13 cellular contexts compared by ENCODE assay signal in the genomic region with DNA sequence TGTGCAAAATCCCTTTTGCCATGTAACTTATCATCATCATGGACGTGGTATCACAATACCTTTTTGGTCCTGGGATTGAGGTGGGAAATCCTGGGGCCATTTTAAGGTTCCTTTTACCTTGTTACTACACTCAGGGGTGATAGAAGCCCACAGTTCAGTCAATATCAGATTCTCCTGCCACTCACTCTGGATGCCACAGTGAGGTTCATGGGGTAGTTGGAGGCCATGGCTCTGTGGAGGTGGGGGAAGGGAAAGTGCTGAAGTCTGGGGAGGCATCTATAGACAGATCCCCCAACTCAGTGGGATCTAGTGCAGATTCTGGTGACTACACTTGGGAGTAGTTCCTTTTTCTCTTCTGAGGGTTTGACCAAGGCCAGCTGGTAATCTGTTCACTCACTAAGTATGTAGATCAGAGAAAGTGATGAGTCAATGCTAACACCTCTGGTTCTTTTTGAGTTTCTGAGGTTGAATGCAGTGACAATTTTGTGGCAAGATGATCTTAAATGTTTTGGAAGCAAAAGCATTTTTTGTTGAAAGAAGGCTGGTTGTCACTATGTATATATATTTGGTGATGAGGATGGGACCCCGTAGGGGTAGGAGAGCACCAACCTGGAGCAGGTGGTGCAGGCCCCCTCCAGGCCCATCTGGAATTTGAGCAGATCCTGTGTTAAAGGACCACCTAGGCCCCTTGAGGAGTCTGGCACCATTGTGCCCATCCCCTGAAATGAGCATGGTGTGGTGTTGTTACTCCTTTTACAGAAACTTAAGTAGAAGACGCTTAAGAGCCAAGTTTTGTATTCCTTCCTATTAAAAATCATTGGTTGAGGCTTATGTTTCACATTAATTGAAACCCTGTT. TPM values are rescaled to one million over a fixed set of nuclear protein-coding genes. Genes with fewer than 3 reads are reported as not detected.
A peak's percentile ranks its signal among the peaks of the same experiment; 100 is the strongest.
DNase-seq lines count a peak whose midpoint lies in the region; ATAC-seq, FAIRE-seq and TF ChIP-seq lines count a peak whose summit lies in the region.
"Had no signal": no experiment of that assay in that cellular context is flagged by ENCODE, and none has a peak within 500 bp of the region (broad histone marks: within the 10 kb centered on the region; RNA-seq: fewer than 3 reads in every experiment).

No MANE protein-coding gene starts in this region.

- no peak overlapping the region for H3K27ac ChIP-seq in BLaER1 treated with 17β-estradiol and CSF1 and Interleukin-3, amounts not matched to agents 10 nM and 100 nM
- H3K27ac ChIP-seq: parathyroid adenoma had no signal

- no peaks in the 10 kb centered on the region for H3K36me3 Mint-ChIP-seq in activated B cell treated with CpG ODN at 0.5 μM for 24 hours (ENCODE audit: low read depth)

- peaks cover 0 to 11% (median 0%) of the 10 kb centered on the region in 11 experiments; a peak in 1 of 22 replicates for H3K27me3 ChIP-seq in BLaER1 treated with 17β-estradiol and CSF1 and Interleukin-3, amounts not matched to agents 10 nM and 100 nM

- no peak overlapping the region for H3K9ac ChIP-seq in BLaER1 treated with 17β-estradiol and CSF1 and Interleukin-3, amounts not matched to agents 10 nM and 100 nM
- H3K9ac ChIP-seq: parathyroid adenoma had no signal

- no peak for DNase-seq in activated B cell treated with CpG ODN at 0.5 μM for 24 hours
- no peak for DNase-seq in GM12892 (ENCODE audit: insufficient read length)
- DNase-seq in hippocampal formation (lab: John Stamatoyannopoulos, UW), result no peak
- DNase-seq in HuH-7.5 (ENCODE audit: low spot score), result no peak
- DNase-seq: GF-D8, mesenchymal stem cell, NCI-H1105 treated with DMSO at 0.1 percent for 48 hours had no signal

- TF ChIP-seq CTCF in activated B cell treated with CpG ODN at 0.5 μM for 24 hours (IDR thresholded peaks at IDR 0.05), result no peak

- H3K9me3 ChIP-seq in BLaER1 treated with 17β-estradiol and CSF1 and Interleukin-3, amounts not matched to agents 10 nM and 100 nM (replicated peaks in 1 of 11), result peaks cover 0 to 32% (median 21%) of the 10 kb centered on the region in 11 experiments; a peak in 18 of 22 replicates

- H3K9me3 Mint-ChIP-seq in activated B cell treated with CpG ODN at 0.5 μM for 24 hours, result peaks cover 10% of the 10 kb centered on the region

- POLR2A ChIA-PET in activated B cell treated with CpG ODN at 0.5 μM for 24 hours (lab: Charles Lee), result no interaction called here

- no peak overlapping the region for H3K4me3 ChIP-seq in BLaER1 treated with 17β-estradiol and CSF1 and Interleukin-3, amounts not matched to agents 10 nM and 100 nM

- H4K20me1 ChIP-seq in BLaER1 treated with 17β-estradiol and CSF1 and Interleukin-3, amounts not matched to agents 10 nM and 100 nM, result no peaks in the 10 kb centered on the region

- FAIRE-seq in GM12892 (lab: Jason Lieb, UNC), result no peak
- FAIRE-seq: endothelial cell of umbilical vein had no signal

- intact Hi-C loops in activated B cell treated with CpG ODN at 0.5 μM for 24 hours (cut with micrococcal nuclease), result no loop called here

- CTCF ChIA-PET in activated B cell treated with CpG ODN at 0.5 μM for 24 hours (lab: Charles Lee), result no interaction called here

- H3K4me3 Mint-ChIP-seq in activated B cell treated with CpG ODN at 0.5 μM for 24 hours, result no peak overlapping the region

- ATAC-seq in GM18909 (IDR thresholded peaks at IDR 0.05; ENCODE audit: poor library complexity, unreplicated experiment) (peak; percentile 59), HG03045 (IDR thresholded peaks at IDR 0.05; ENCODE audit: unreplicated experiment) (peak; percentile 57), activated B cell treated with CpG ODN at 0.5 μM for 24 hours (ENCODE audit: low read depth) (peak; percentile 65), HG02763 (IDR thresholded peaks at IDR 0.05; ENCODE audit: unreplicated experiment) (no peak)

- peaks cover 24 to 72% (median 42%) of the 10 kb centered on the region in 10 experiments for H3K4me1 ChIP-seq in BLaER1 treated with 17β-estradiol and CSF1 and Interleukin-3, amounts not matched to agents 10 nM and 100 nM
- H3K4me1 ChIP-seq: parathyroid adenoma had no signal

- H3K27ac Mint-ChIP-seq in activated B cell treated with CpG ODN at 0.5 μM for 24 hours, result no peak overlapping the region

- TF ChIP-seq POLR2A in GM12892 (IDR thresholded peaks at IDR 0.05; ENCODE audit: low read depth, low read length), result no peak

- peaks cover 22% of the 10 kb centered on the region for H3K4me1 Mint-ChIP-seq in activated B cell treated with CpG ODN at 0.5 μM for 24 hours

- H3K4me2 ChIP-seq in BLaER1 treated with 17β-estradiol and CSF1 and Interleukin-3, amounts not matched to agents 10 nM and 100 nM, result peak overlapping the region in 6 of 11 experiments; percentile 8 to 86 (median 64); a peak in 10 of 22 replicates

- peaks cover 0 to 19% (median 4%) of the 10 kb centered on the region in 11 experiments; a peak in 8 of 22 replicates for H3K36me3 ChIP-seq in BLaER1 treated with 17β-estradiol and CSF1 and Interleukin-3, amounts not matched to agents 10 nM and 100 nM

- no peaks in the 10 kb centered on the region for H3K27me3 Mint-ChIP-seq in activated B cell treated with CpG ODN at 0.5 μM for 24 hours

RNA-seq across cellular contexts. Expression of a gene that starts 18.8 kb away (rescaled TPM):
- 234 and 248 TPM in 2 replicates for total RNA-seq in activated B cell treated with CpG ODN at 0.5 μM for 24 hours
- 139 TPM for polyA plus RNA-seq in GM12892 (2012; ENCODE audit: missing spikeins)
- total RNA-seq: endothelial cell of umbilical vein had no signal
- polyA plus RNA-seq: endothelial cell of umbilical vein had no signal
